ENCODE assay signal across 8 cellular contexts in the genomic region with DNA sequence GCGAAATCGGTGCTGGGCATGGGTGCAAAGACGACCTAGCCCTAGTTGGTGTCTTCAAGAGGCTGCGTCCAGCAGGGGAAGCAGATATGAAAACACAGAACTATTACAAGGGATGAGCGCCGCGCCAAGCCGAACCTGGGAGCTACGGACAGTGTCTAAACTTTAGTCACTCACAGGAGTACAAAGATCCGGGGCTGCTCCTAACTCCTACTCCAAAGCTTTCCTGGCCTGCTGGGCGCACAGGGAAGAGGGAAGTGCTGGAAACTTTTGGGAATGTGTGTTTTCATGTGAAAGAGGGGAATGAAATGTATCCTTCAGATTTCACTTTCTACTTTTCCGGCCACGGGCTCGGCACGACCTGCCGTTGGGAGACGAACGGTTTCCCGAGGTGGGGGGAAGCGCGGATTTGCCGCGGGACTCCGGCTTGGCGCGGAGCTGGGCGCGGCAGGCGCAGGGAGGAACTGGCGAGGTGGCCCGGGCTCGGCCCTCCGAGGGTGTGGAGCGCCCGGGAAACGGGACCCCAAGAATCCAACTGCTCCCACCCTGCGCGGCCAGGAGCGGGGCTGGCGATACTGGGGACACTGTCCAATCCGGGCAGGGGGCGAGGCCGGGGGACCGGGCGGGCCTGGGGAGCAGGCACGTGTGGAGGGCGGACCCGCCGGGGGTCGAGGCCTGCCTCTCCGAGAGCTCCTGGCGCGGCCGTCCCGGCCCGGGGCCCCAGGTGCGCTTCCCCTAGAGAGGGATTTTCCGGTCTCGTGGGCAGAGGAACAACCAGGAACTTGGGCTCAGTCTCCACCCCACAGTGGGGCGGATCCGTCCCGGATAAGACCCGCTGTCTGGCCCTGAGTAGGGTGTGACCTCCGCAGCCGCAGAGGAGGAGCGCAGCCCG. TPM values are rescaled to one million over a fixed set of nuclear protein-coding genes. Genes with fewer than 3 reads are reported as not detected.
DNase-seq lines count a peak whose midpoint lies in the region; ATAC-seq and TF ChIP-seq lines count a peak whose summit lies in the region.

A gene (plus strand): TSS at position 854 of the 889 bp plus-strand sequence. CDS start 39,432 bp downstream, outside the sequence.

- peak within 1 kb of the TSS; percentile 87 for H3K4ac ChIP-seq in mesendoderm (ENCODE audit: low read depth, low read length)

- H2BK5ac ChIP-seq in mesendoderm (ENCODE audit: low read length) = peak within 1 kb of the TSS; percentile 22

- no peaks in the 10 kb centered on the region for H3K79me1 ChIP-seq in mesendoderm (ENCODE audit: low read length)

- no peak within 1 kb of the TSS for H2BK15ac ChIP-seq in mesendoderm (replicated peaks; ENCODE audit: low read depth)

- H3K9me3 ChIP-seq in AG04450 (ENCODE audit: control insufficient read depth, insufficient read depth, low read length) = no peaks in the 10 kb centered on the region; the same call in 1 of the 2 replicates

- peak; percentile 61 for ATAC-seq in HG03060 (IDR thresholded peaks at IDR 0.05; ENCODE audit: low read depth, unreplicated experiment)
- ATAC-seq in activated CD8-positive, alpha-beta T cell treated with anti-CD3 and anti-CD28 coated beads for 36 hours = peak; percentile 84
- ATAC-seq in effector memory CD8-positive, alpha-beta T cell (replicated peaks) = peak; percentile 87

- POLR2A ChIA-PET in AG04450 (lab: Yijun Ruan, JAX) = interaction anchor here (0.5 to 2.5 kb wide), 9 partner anchors 11 to 75 kb away, joined by 3 to 22 read pairs (median 4); no protein-coding TSS in a partner anchor
- POLR2A ChIA-PET in activated CD8-positive, alpha-beta T cell treated with anti-CD3 and anti-CD28 coated beads for 36 hours (lab: Charles Lee) = interaction anchor here (0.8 to 1.3 kb wide), 10 partner anchors 9 to 346 kb away, joined by 3 to 5 read pairs (median 3); a partner anchor contains a TSS

- intact Hi-C loops in activated CD8-positive, alpha-beta T cell treated with anti-CD3 and anti-CD28 coated beads for 36 hours (cut with micrococcal nuclease) = no loop called here

- H3K27me3 ChIP-seq in AG04450 (ENCODE audit: control insufficient read depth, insufficient read depth, low read length) (no peaks in the 10 kb centered on the region), mesendoderm (ENCODE audit: insufficient read depth, low read length, poor library complexity) (peaks cover 2% of the 10 kb centered on the region)

- H3K18ac ChIP-seq in mesendoderm (ENCODE audit: low read length) = peak within 1 kb of the TSS; percentile 93

- no peak within 1 kb of the TSS for H3K23ac ChIP-seq in mesendoderm (ENCODE audit: low read length)

- no CpG with 5 or more reads among the region's 67 CpGs for WGBS in mesendoderm (ENCODE audit: extremely low coverage, insufficient coverage, low lambda C conversion rate)

- peak within 1 kb of the TSS; percentile 83 for H3K4me3 Mint-ChIP-seq in activated CD8-positive, alpha-beta T cell treated with anti-CD3 and anti-CD28 coated beads for 36 hours
- peak within 1 kb of the TSS; percentile 98 to 99 for H3K4me3 Mint-ChIP-seq in effector memory CD8-positive, alpha-beta T cell

- H3K56ac ChIP-seq in mesendoderm (ENCODE audit: low read length) = peak within 1 kb of the TSS; percentile 92

- H4K8ac ChIP-seq in mesendoderm (ENCODE audit: low read depth, low read length) = no peak within 1 kb of the TSS

- peaks cover 3% of the 10 kb centered on the region for H3K27me3 Mint-ChIP-seq in activated CD8-positive, alpha-beta T cell treated with anti-CD3 and anti-CD28 coated beads for 36 hours
- no peaks in the 10 kb centered on the region for H3K27me3 Mint-ChIP-seq in effector memory CD8-positive, alpha-beta T cell

- H3K79me2 ChIP-seq in mesendoderm (ENCODE audit: control insufficient read depth, insufficient read depth, low read length) = no peaks in the 10 kb centered on the region

- CTCF ChIA-PET in AG04450 (lab: Charles Lee) = interaction anchor here (0.6 to 3.6 kb wide), 11 partner anchors 9 to 154 kb away, joined by 3 to 35 read pairs (median 4); no protein-coding TSS in a partner anchor
- CTCF ChIA-PET in activated CD8-positive, alpha-beta T cell treated with anti-CD3 and anti-CD28 coated beads for 36 hours (lab: Charles Lee) = interaction anchor here (0.7 to 5.3 kb wide), 7 partner anchors 9 to 181 kb away, joined by 3 to 47 read pairs (median 4); no protein-coding TSS in a partner anchor

- H3K36me3 ChIP-seq in mesendoderm (ENCODE audit: control insufficient read depth, insufficient read depth, low read length) = no peaks in the 10 kb centered on the region

- peak within 1 kb of the TSS; percentile 73 for H3K4me3 ChIP-seq in AG04450 (ENCODE audit: low read depth, low read length)
- peak within 1 kb of the TSS; percentile 53 for H3K4me3 ChIP-seq in mesendoderm (ENCODE audit: low read length)

- H3K9me3 Mint-ChIP-seq in activated CD8-positive, alpha-beta T cell treated with anti-CD3 and anti-CD28 coated beads for 36 hours = no peaks in the 10 kb centered on the region
- no peaks in the 10 kb centered on the region for H3K9me3 Mint-ChIP-seq in effector memory CD8-positive, alpha-beta T cell

- H3K27ac ChIP-seq in AG04450 (ENCODE audit: low read depth, low read length) (peak within 1 kb of the TSS; percentile 95), mesendoderm (ENCODE audit: low read depth, low read length) (peak within 1 kb of the TSS; percentile 60)

- TF ChIP-seq CTCF in AG04450 (IDR thresholded peaks at IDR 0.05; ENCODE audit: low read depth, low read length) = peak; percentile 43
- TF ChIP-seq CTCF in activated CD8-positive, alpha-beta T cell treated with anti-CD3 and anti-CD28 coated beads for 36 hours (IDR thresholded peaks at IDR 0.05) = peak; percentile 9

- H2BK120ac ChIP-seq in mesendoderm (ENCODE audit: low read depth, low read length) = peak within 1 kb of the TSS; percentile 19

- peak within 1 kb of the TSS; percentile 86 for H3K4me2 ChIP-seq in mesendoderm (ENCODE audit: low read length)

- H3K4me1 Mint-ChIP-seq in activated CD8-positive, alpha-beta T cell treated with anti-CD3 and anti-CD28 coated beads for 36 hours (ENCODE audit: low read depth) = peaks cover 11% of the 10 kb centered on the region
- H3K4me1 Mint-ChIP-seq in effector memory CD8-positive, alpha-beta T cell (ENCODE audit: low read depth in 2 of 2) = peaks cover 20 to 31% of the 10 kb centered on the region in 2 donors

- H3K36me3 Mint-ChIP-seq in activated CD8-positive, alpha-beta T cell treated with anti-CD3 and anti-CD28 coated beads for 36 hours (ENCODE audit: low read depth) = no peaks in the 10 kb centered on the region
- H3K36me3 Mint-ChIP-seq in effector memory CD8-positive, alpha-beta T cell (ENCODE audit: insufficient read depth) = no peaks in the 10 kb centered on the region

- TF ChIP-seq POLR2A in GM18526 (IDR thresholded peaks at IDR 0.05; ENCODE audit: extremely low read depth, insufficient read length) = peak; percentile 88

- no peak within 1 kb of the TSS for H2AK5ac ChIP-seq in mesendoderm (ENCODE audit: low read length)

- DNase-seq in AG04450 (ENCODE audit: low read depth, low spot score) (peak; percentile 45), NCI-H524 (lab: John Stamatoyannopoulos, UW) (peak; percentile 28 to 63), mesendoderm (peak; percentile 65)
- DNase-seq in activated CD8-positive, alpha-beta T cell treated with anti-CD3 and anti-CD28 coated beads for 36 hours = peak; percentile 65
- DNase-seq in effector memory CD8-positive, alpha-beta T cell = peak; percentile 35 to 41 (median 38)
- DNase-seq in stimulated activated CD8-positive, alpha-beta memory T cell treated with anti-CD3 and anti-CD28 coated beads, Interleukin-2, amount 100 ng/mL, for 1 hour (ENCODE audit: low read depth in 2 of 2) = peak; percentile 25 to 34

- peaks cover 4% of the 10 kb centered on the region for H3K4me1 ChIP-seq in mesendoderm (ENCODE audit: control insufficient read depth, low read depth, low read length)

- H3K27ac Mint-ChIP-seq in activated CD8-positive, alpha-beta T cell treated with anti-CD3 and anti-CD28 coated beads for 36 hours = peak within 1 kb of the TSS; percentile 84
- H3K27ac Mint-ChIP-seq in effector memory CD8-positive, alpha-beta T cell = peak within 1 kb of the TSS; percentile 97 to 98

- H3K9ac ChIP-seq in mesendoderm (ENCODE audit: low read length) = peak within 1 kb of the TSS; percentile 77

- H4K5ac ChIP-seq in mesendoderm (ENCODE audit: low read length) = peak within 1 kb of the TSS; percentile 21

RNA-seq across cellular contexts. Expression of the gene that starts here (rescaled TPM):
- polyA plus RNA-seq in AG04450 (2011; rRNA removed) = 105 and 125 TPM in 2 replicates
- polyA minus RNA-seq in AG04450 (2011; rRNA and poly(A)+ RNA removed) = 93.1 and 137 TPM in 2 replicates
- total RNA-seq in activated CD8-positive, alpha-beta T cell treated with anti-CD3 and anti-CD28 coated beads for 36 hours = 10 to 100 TPM; 14.6 to 17.5 TPM
- polyA plus RNA-seq in mesendoderm (2013, experiment 1 of 2) = 8.1 TPM
- polyA plus RNA-seq in mesendoderm (2013, experiment 2 of 2) = 8.6 TPM

Comparison
In these comparisons a context has a peak if more than half of its experiments do, and no peak if none do; other contexts are left out.
1. Peak in every context shown above with its lines: DNase-seq, ATAC-seq, H3K4me3 ChIP-seq and H3K27ac ChIP-seq.